Comparison of ENCODE assay signal across 8 cellular contexts in the genomic region with DNA sequence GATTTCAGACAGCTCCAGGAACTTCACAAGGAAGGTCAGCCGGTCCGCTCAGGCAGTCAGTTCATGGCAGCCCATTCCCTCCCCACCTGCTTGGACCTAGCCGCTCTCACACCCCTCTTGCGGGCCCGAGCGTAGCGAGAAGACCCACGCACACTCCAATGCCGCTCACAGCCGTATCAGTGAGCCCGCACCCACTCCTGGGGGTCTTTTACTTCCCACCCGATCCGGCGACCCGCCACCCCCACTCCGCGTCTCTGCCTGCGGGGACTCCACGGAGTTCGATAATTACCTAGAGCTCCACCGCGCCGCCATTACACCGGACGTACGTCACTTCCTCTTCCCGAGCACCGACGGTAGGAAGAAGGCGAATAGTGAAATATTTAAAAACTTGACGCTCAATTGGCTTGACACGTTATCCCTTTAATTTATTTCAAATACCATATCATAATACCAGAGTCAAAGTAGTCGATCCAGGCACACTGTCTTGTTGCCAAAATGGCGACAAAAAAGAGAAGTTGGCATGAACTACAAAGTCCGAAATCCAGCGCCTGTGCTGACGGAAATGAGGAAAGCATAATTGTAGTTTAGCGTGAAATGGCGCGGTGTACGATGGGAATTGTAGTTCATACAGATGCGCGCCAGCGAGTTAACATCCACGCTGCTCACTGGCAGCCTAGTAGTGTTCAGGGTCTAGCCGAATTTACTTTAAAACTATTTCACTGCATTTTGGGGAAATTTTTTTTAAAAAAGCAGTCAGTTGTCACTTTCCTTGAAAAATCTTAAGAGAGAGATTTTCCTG. TPM values are rescaled to one million over a fixed set of nuclear protein-coding genes. Genes with fewer than 3 reads are reported as not detected.
DNase-seq lines count a peak whose midpoint lies in the region; ATAC-seq and TF ChIP-seq lines count a peak whose summit lies in the region.

CWC22 (minus strand) TSS at position 517 of the 799 bp plus-strand sequence. CDS start 13,956 bp downstream, outside the sequence.

- no peaks in the 10 kb centered on the region for H3K27me3 Mint-ChIP-seq in activated naive CD8-positive, alpha-beta T cell treated with anti-CD3 and anti-CD28 coated beads, Interleukin-2, amount 10 ng/mL, durations not matched to agents 7 days and 5 days
- no peaks in the 10 kb centered on the region for H3K27me3 Mint-ChIP-seq in osteocyte (ENCODE audit: unreplicated experiment)

- H3K36me3 Mint-ChIP-seq in activated naive CD8-positive, alpha-beta T cell treated with anti-CD3 and anti-CD28 coated beads, Interleukin-2, amount 10 ng/mL, durations not matched to agents 7 days and 5 days = peaks cover 5% of the 10 kb centered on the region
- peaks cover 3% of the 10 kb centered on the region for H3K36me3 Mint-ChIP-seq in osteocyte (ENCODE audit: unreplicated experiment)

- H3F3A ChIP-seq in SU-DHL-6 (ENCODE audit: insufficient read depth) = no peaks in the 10 kb centered on the region

- H3K36me3 ChIP-seq in SU-DHL-6 (ENCODE audit: low read length) (0 out of 2 replicates have a peak, but pooled peaks cover 2% of the 10 kb centered on the region), thymus (ENCODE audit: control insufficient read depth, insufficient read depth) (no peaks in the 10 kb centered on the region)

- H3K4me3 Mint-ChIP-seq in activated naive CD8-positive, alpha-beta T cell treated with anti-CD3 and anti-CD28 coated beads, Interleukin-2, amount 10 ng/mL, durations not matched to agents 7 days and 5 days = peak within 1 kb of the TSS; percentile 89
- peak within 1 kb of the TSS; percentile 81 for H3K4me3 Mint-ChIP-seq in osteocyte (ENCODE audit: unreplicated experiment)

- TF ChIP-seq CTCF in SU-DHL-6 (IDR thresholded peaks at IDR 0.05; ENCODE audit: insufficient read depth, low read length, poor library complexity, severe bottlenecking) (no peak), osteocyte (IDR thresholded peaks at IDR 0.05) (no peak)

- DNase-seq in NCI-H128 (lab: John Stamatoyannopoulos, UW; ENCODE audit: unreplicated experiment) (peak; percentile 69), head of caudate nucleus (peak; percentile 83 to 97 (median 93)), osteocyte (ENCODE audit: extremely low spot score, unreplicated experiment) (peak; percentile 90)
- peak; percentile 81 for DNase-seq in activated naive CD8-positive, alpha-beta T cell treated with anti-CD3 and anti-CD28 coated beads, Interleukin-2, amount 10 ng/mL, durations not matched to agents 7 days and 5 days

- H3K9me2 ChIP-seq in SU-DHL-6 (replicated peaks; ENCODE audit: insufficient read depth, low read length) = no peaks in the 10 kb centered on the region

- peak within 1 kb of the TSS; percentile 97 for H3K4me2 ChIP-seq in SU-DHL-6 (ENCODE audit: low read depth, low read length, poor library complexity, severe bottlenecking)

- no peaks in the 10 kb centered on the region for H3K9me3 Mint-ChIP-seq in activated naive CD8-positive, alpha-beta T cell treated with anti-CD3 and anti-CD28 coated beads, Interleukin-2, amount 10 ng/mL, durations not matched to agents 7 days and 5 days
- no peaks in the 10 kb centered on the region for H3K9me3 Mint-ChIP-seq in osteocyte (ENCODE audit: unreplicated experiment)

- H3K4me3 ChIP-seq in SU-DHL-6 (ENCODE audit: insufficient read depth, low read length, poor library complexity, severe bottlenecking) (peak within 1 kb of the TSS; percentile 96), thymus (ENCODE audit: low read length) (peak within 1 kb of the TSS; percentile 75)

- peak within 1 kb of the TSS; percentile 79 for H2AFZ ChIP-seq in SU-DHL-6 (ENCODE audit: low read depth, low read length, severe bottlenecking)

- H3K27me3 ChIP-seq in SU-DHL-6 (ENCODE audit: low read length) (no peaks in the 10 kb centered on the region), thymus (ENCODE audit: control insufficient read depth, insufficient read depth) (no peaks in the 10 kb centered on the region)

- intact Hi-C loops in head of caudate nucleus (cut with DNase I) = no loop called here

- peak within 1 kb of the TSS; percentile 82 for H3K9ac ChIP-seq in SU-DHL-6 (ENCODE audit: low read length)

- WGBS in thymus = under 1% methylated on average over 46 of the region's 46 CpGs

- peak within 1 kb of the TSS; percentile 96 for H3K27ac Mint-ChIP-seq in activated naive CD8-positive, alpha-beta T cell treated with anti-CD3 and anti-CD28 coated beads, Interleukin-2, amount 10 ng/mL, durations not matched to agents 7 days and 5 days
- peak within 1 kb of the TSS; percentile 99 for H3K27ac Mint-ChIP-seq in osteocyte (ENCODE audit: unreplicated experiment)

- peaks cover 11% of the 10 kb centered on the region for H3K4me1 ChIP-seq in thymus (ENCODE audit: control insufficient read depth, insufficient read depth, low read length)

- H3K79me2 ChIP-seq in SU-DHL-6 (ENCODE audit: insufficient read depth, low read length) = peaks cover 48% of the 10 kb centered on the region

- peak; percentile 60 for TF ChIP-seq POLR2A in GM10847 (IDR thresholded peaks at IDR 0.05; ENCODE audit: extremely low read depth, insufficient read length)

- no peaks in the 10 kb centered on the region for H4K20me1 ChIP-seq in SU-DHL-6 (ENCODE audit: low read depth, low read length)

- POLR2A ChIA-PET in activated naive CD8-positive, alpha-beta T cell treated with anti-CD3 and anti-CD28 coated beads, Interleukin-2, amount 10 ng/mL, durations not matched to agents 7 days and 5 days (lab: Charles Lee) = no interaction called here

- H3K27ac ChIP-seq in SU-DHL-6 (ENCODE audit: low read depth, low read length) = peak within 1 kb of the TSS; percentile 72
- H3K27ac ChIP-seq in thymus (ENCODE audit: low read depth) = peak within 1 kb of the TSS; percentile 67

- H3K9me3 ChIP-seq in SU-DHL-6 (ENCODE audit: insufficient read depth, low read length) = no peaks in the 10 kb centered on the region
- H3K9me3 ChIP-seq in thymus (ENCODE audit: control insufficient read depth) = no peaks in the 10 kb centered on the region

- peaks cover 29% of the 10 kb centered on the region for H3K4me1 Mint-ChIP-seq in activated naive CD8-positive, alpha-beta T cell treated with anti-CD3 and anti-CD28 coated beads, Interleukin-2, amount 10 ng/mL, durations not matched to agents 7 days and 5 days
- peaks cover 21% of the 10 kb centered on the region for H3K4me1 Mint-ChIP-seq in osteocyte (ENCODE audit: unreplicated experiment)

- peak; percentile 98 for ATAC-seq in HG02678 (IDR thresholded peaks at IDR 0.05; ENCODE audit: unreplicated experiment)
- ATAC-seq in activated naive CD8-positive, alpha-beta T cell treated with anti-CD3 and anti-CD28 coated beads, Interleukin-2, amount 10 ng/mL, durations not matched to agents 7 days and 5 days (ENCODE audit: low read depth) = peak; percentile 95

RNA-seq across cellular contexts. Expression of gene CWC22, which starts in this region (rescaled TPM):
- 10 to 100 TPM; 22.2 to 23.0 TPM for total RNA-seq in activated naive CD8-positive, alpha-beta T cell treated with anti-CD3 and anti-CD28 coated beads, Interleukin-2, amount 10 ng/mL, durations not matched to agents 7 days and 5 days
- 19.4 and 20.1 TPM in 2 replicates for total RNA-seq in osteocyte
- polyA plus RNA-seq in thymus = 21.4 TPM

Comparison
In these comparisons a context has a peak if more than half of its experiments do, and no peak if none do; other contexts are left out.
1. Peak in every context shown above with its lines: DNase-seq, ATAC-seq, H3K4me3 ChIP-seq and H3K27ac ChIP-seq.